27 cellular contexts compared by ENCODE assay signal in genomic region chr4:186250740-186251124, GRCh38. TPM values are rescaled to one million over a fixed set of nuclear protein-coding genes. Genes with fewer than 3 reads are reported as not detected.
"Had no signal": no experiment of that assay in that cellular context is flagged by ENCODE, and none has a peak within 500 bp of the region (broad histone marks: within the 10 kb centered on the region; RNA-seq: fewer than 3 reads in every experiment).

No MANE protein-coding gene starts in this region.

- H3K27ac ChIP-seq: colonic mucosa, gastrocnemius medialis, neural progenitor cell, right atrium auricular region, spleen, tibial nerve had no signal

- H3K9ac ChIP-seq: neural progenitor cell had no signal

- H3K36me3 ChIP-seq: colonic mucosa, gastrocnemius medialis, neural progenitor cell had no signal

- H3K4me1 ChIP-seq: colonic mucosa, gastrocnemius medialis, right atrium auricular region, spleen, tibial nerve had no signal

- H3K4me1 Mint-ChIP-seq: central memory CD8-positive, alpha-beta T cell; naive thymus-derived CD8-positive, alpha-beta T cell had no signal

- H3K9me3 ChIP-seq: colonic mucosa, gastrocnemius medialis, right atrium auricular region, tibial nerve had no signal

- H3K4me3 Mint-ChIP-seq: activated T-cell treated with anti-CD3 and anti-CD28 coated beads, Interleukin-2, amount 50 U/mL, for 72 hours; central memory CD8-positive, alpha-beta T cell; naive thymus-derived CD8-positive, alpha-beta T cell; neural progenitor cell had no signal

- H3K27me3 Mint-ChIP-seq: central memory CD8-positive, alpha-beta T cell had no signal

- H3K4me3 ChIP-seq: colonic mucosa, gastrocnemius medialis, neural progenitor cell, right atrium auricular region, spleen, tibial nerve had no signal

- H2AFZ ChIP-seq: neural progenitor cell had no signal

- H3K27ac Mint-ChIP-seq: activated naive CD4-positive, alpha-beta T cell treated with anti-CD3 and anti-CD28 coated beads, Interleukin-2, amount 50 U/mL, for 72 hours; activated T-cell treated with anti-CD3 and anti-CD28 coated beads, Interleukin-2, amount 50 U/mL, for 72 hours; naive thymus-derived CD8-positive, alpha-beta T cell; neural progenitor cell had no signal

- H3K4me2 ChIP-seq: neural progenitor cell had no signal

- DNase-seq: activated CD4-positive, alpha-beta T cell treated with anti-CD3 and anti-CD28 coated beads for 4 hours; activated CD4-positive, alpha-beta T cell treated with anti-CD3 and anti-CD28 coated beads, Interleukin-2, amount 50 U/mL, for 4 hours; activated naive CD4-positive, alpha-beta T cell; activated T-cell treated with anti-CD3 and anti-CD28 coated beads for 4 hours; activated T-cell treated with anti-CD3 and anti-CD28 coated beads, Interleukin-2, amount 50 U/mL, for 72 hours; colonic mucosa; effector memory CD4-positive, alpha-beta T cell; erythroblast; gastrocnemius medialis; glutamatergic neuron; midbrain; naive thymus-derived CD8-positive, alpha-beta T cell; occipital lobe; spleen; stimulated activated CD4-positive, alpha-beta T cell treated with anti-CD3 and anti-CD28 coated beads, Interleukin-2, amount 100 ng/mL, for 48 hours; stimulated activated naive CD4-positive, alpha-beta T cell treated with Interleukin-2 at 50 U/mL for 16 hours; T-helper 1 cell had no signal

- ATAC-seq: activated naive CD4-positive, alpha-beta T cell treated with anti-CD3 and anti-CD28 coated beads, Interleukin-2, amount 50 U/mL, for 72 hours; activated T-cell treated with anti-CD3 and anti-CD28 coated beads, Interleukin-2, amount 50 U/mL, for 72 hours; gastrocnemius medialis; naive thymus-derived CD8-positive, alpha-beta T cell had no signal

- H3K27me3 ChIP-seq: colonic mucosa, gastrocnemius medialis, neural progenitor cell, right atrium auricular region, spleen, tibial nerve had no signal

RNA-seq across cellular contexts. Expression of gene F11, which starts 15.3 kb away (rescaled TPM):
- total RNA-seq: activated naive CD4-positive, alpha-beta T cell treated with anti-CD3 and anti-CD28 coated beads, Interleukin-2, amount 50 U/mL, for 72 hours; activated T-cell treated with anti-CD3 and anti-CD28 coated beads, Interleukin-2, amount 50 U/mL, for 72 hours; bronchial epithelial cell; dermis microvascular lymphatic vessel endothelial cell; lower leg skin; naive thymus-derived CD8-positive, alpha-beta T cell; occipital lobe; pulmonary artery endothelial cell; right atrium auricular region; ureter had no signal
- polyA plus RNA-seq: naive thymus-derived CD8-positive, alpha-beta T cell; spleen had no signal

RNA-seq across cellular contexts. Expression of gene KLKB1, which starts 23.4 kb away (rescaled TPM):
- total RNA-seq: bronchial epithelial cell, pulmonary artery endothelial cell had no signal
- polyA plus RNA-seq: naive thymus-derived CD8-positive, alpha-beta T cell had no signal
